ENCODE assay signal across 17 cellular contexts in the genomic region with DNA sequence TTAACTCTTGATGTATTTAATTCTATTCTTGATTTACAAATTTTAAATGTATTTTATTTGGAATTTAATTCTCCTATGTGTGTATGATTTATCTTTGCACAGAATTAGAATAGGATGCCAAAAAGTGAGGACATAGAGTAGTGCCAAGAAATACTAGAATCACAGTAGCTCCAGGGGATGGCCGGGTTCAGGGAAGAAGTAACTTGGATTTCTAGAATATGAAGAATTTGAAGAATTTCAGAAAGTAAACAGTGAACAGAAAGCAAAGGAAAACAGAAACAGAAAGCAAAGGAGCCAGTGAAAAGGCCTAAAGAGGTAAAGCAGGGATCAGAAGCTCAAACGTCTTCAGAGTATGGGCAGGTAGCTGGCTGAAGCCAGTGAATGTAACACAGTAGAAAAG.
DNase-seq lines count a peak whose midpoint lies in the region; ATAC-seq, FAIRE-seq and TF ChIP-seq lines count a peak whose summit lies in the region.
"Had no signal": no experiment of that assay in that cellular context is flagged by ENCODE, and none has a peak within 500 bp of the region (broad histone marks: within the 10 kb centered on the region; RNA-seq: fewer than 3 reads in every experiment).

No MANE protein-coding gene starts in this region.

- no peak overlapping the region for H3K4me2 ChIP-seq in astrocyte (ENCODE audit: low read length)
- H3K4me2 ChIP-seq: PC-9 had no signal

- H3K27me3 ChIP-seq in breast epithelium (peaks cover 0 to 3% of the 10 kb centered on the region in 2 donors), astrocyte (ENCODE audit: insufficient read depth, low read length) (no peaks in the 10 kb centered on the region), testis (no peaks in the 10 kb centered on the region)

- H3K27ac ChIP-seq in breast epithelium (no peak overlapping the region), astrocyte (ENCODE audit: low read depth, low read length) (no peak overlapping the region), testis (no peak overlapping the region)
- H3K27ac ChIP-seq: 22Rv1, C4-2B, PC-9 had no signal

- no peaks in the 10 kb centered on the region for H3K36me3 Mint-ChIP-seq in MCF 10A (ENCODE audit: insufficient read depth, unreplicated experiment)
- no peaks in the 10 kb centered on the region for H3K36me3 Mint-ChIP-seq in astrocyte (ENCODE audit: low read depth, unreplicated experiment)

- H3K4me3 Mint-ChIP-seq in MCF 10A (ENCODE audit: unreplicated experiment) (no peak overlapping the region), astrocyte (ENCODE audit: unreplicated experiment) (no peak overlapping the region)

- POLR2A ChIA-PET in MCF 10A (lab: Yijun Ruan, JAX): interaction anchor here (0.7 kb wide), 1 partner anchor 502 kb away, joined by 3 read pairs; no protein-coding TSS in a partner anchor

- DNase-seq in MCF 10A (ENCODE audit: unreplicated experiment): no peak
- no peak for DNase-seq in breast epithelium (ENCODE audit: low spot score in 2 of 2)
- no peak for DNase-seq in astrocyte (ENCODE audit: low read depth)
- DNase-seq in kidney glomerular epithelial cell (lab: John Stamatoyannopoulos, UW): peak; percentile 1
- no peak for DNase-seq in nucleus accumbens (lab: John Stamatoyannopoulos, UW)
- DNase-seq in testis: no peak
- DNase-seq in left ventricle myocardium superior: no peak
- DNase-seq: NCI-H2227 treated with DMSO at 0.1 percent for 48 hours; NCI-H526 treated with DMSO at 0.1 percent for 48 hours; NK-92 treated with Interleukin-12 subunit alpha and Interleukin-12 subunit beta, amount 100 ng/mL, for 24 hours; PC-9 had no signal

- H3K9me3 Mint-ChIP-seq in MCF 10A (ENCODE audit: unreplicated experiment): no peaks in the 10 kb centered on the region
- H3K9me3 Mint-ChIP-seq in astrocyte (ENCODE audit: unreplicated experiment): no peaks in the 10 kb centered on the region

- H3K27ac Mint-ChIP-seq in MCF 10A (ENCODE audit: low read depth, unreplicated experiment): peak overlapping the region; percentile 16
- H3K27ac Mint-ChIP-seq in astrocyte (ENCODE audit: unreplicated experiment): peak overlapping the region; percentile 43

- peaks cover 13% of the 10 kb centered on the region for H3K4me1 Mint-ChIP-seq in MCF 10A (ENCODE audit: insufficient read depth, unreplicated experiment)
- peaks cover 39% of the 10 kb centered on the region for H3K4me1 Mint-ChIP-seq in astrocyte (ENCODE audit: low read depth, unreplicated experiment)

- CTCF ChIA-PET in MCF 10A (lab: Yijun Ruan, JAX): no interaction called here

- H3K4me1 ChIP-seq in breast epithelium (no peaks in the 10 kb centered on the region), astrocyte (ENCODE audit: insufficient read depth, low read length) (peaks cover 5% of the 10 kb centered on the region), testis (no peaks in the 10 kb centered on the region)

- no peaks in the 10 kb centered on the region for H3K79me2 ChIP-seq in astrocyte (ENCODE audit: insufficient read depth, low read length)

- H3K27me3 Mint-ChIP-seq in MCF 10A (ENCODE audit: insufficient read depth, unreplicated experiment): peaks cover 69% of the 10 kb centered on the region
- no peaks in the 10 kb centered on the region for H3K27me3 Mint-ChIP-seq in astrocyte (ENCODE audit: low read depth, unreplicated experiment)

- H3K4me3 ChIP-seq in breast epithelium: no peak overlapping the region
- no peak overlapping the region for H3K4me3 ChIP-seq in astrocyte (ENCODE audit: insufficient read depth, low read depth, low read length)
- no peak overlapping the region for H3K4me3 ChIP-seq in testis
- H3K4me3 ChIP-seq: PC-9 had no signal

- H2AFZ ChIP-seq in astrocyte (ENCODE audit: low read depth, low read length): no peak overlapping the region
- H2AFZ ChIP-seq: PC-9 had no signal

- BruUV-seq in MCF 10A (replicated peaks; lab: Mats Ljungman, UMichigan): no TSS peak

- peak; percentile 49 for FAIRE-seq in astrocyte (lab: Jason Lieb, UNC)
- FAIRE-seq: G401.6, GM12891, GM19239 had no signal

- no peaks in the 10 kb centered on the region for H3K36me3 ChIP-seq in breast epithelium
- no peaks in the 10 kb centered on the region for H3K36me3 ChIP-seq in astrocyte (ENCODE audit: insufficient read depth, low read length)
- no peaks in the 10 kb centered on the region for H3K36me3 ChIP-seq in testis (ENCODE audit: low read depth, missing control alignments)

- TF ChIP-seq CTCF in MCF 10A (IDR thresholded peaks at IDR 0.05; ENCODE audit: unreplicated experiment) (no peak), breast epithelium (IDR thresholded peaks at IDR 0.05) (no peak), astrocyte (IDR thresholded peaks at IDR 0.05; ENCODE audit: insufficient read depth, low read depth, low read length) (no peak), testis (IDR thresholded peaks at IDR 0.05) (no peak)

- intact Hi-C loops in MCF 10A (cut with micrococcal nuclease): no loop called here
- intact Hi-C loops in breast epithelium (cut with DNase I; ENCODE audit: low total_unique reads): no loop called here
- intact Hi-C loops in testis (cut with DNase I; ENCODE audit: low total_unique reads): no loop called here
- intact Hi-C loops in left ventricle myocardium superior (cut with micrococcal nuclease): no loop called here

- H4K20me1 ChIP-seq in astrocyte (ENCODE audit: insufficient read depth, low read length): no peaks in the 10 kb centered on the region

- no peak for ATAC-seq in GM21526 (IDR thresholded peaks at IDR 0.05; ENCODE audit: low FRiP score, unreplicated experiment)
- ATAC-seq in left ventricle myocardium superior: no peak

- no peaks in the 10 kb centered on the region for H3K9me3 ChIP-seq in breast epithelium
- H3K9me3 ChIP-seq in astrocyte (ENCODE audit: insufficient read depth, low read depth, low read length): no peaks in the 10 kb centered on the region
- no peaks in the 10 kb centered on the region for H3K9me3 ChIP-seq in testis

- 26 to 35% methylated on average over 2 of the region's 2 CpGs for WGBS in testis, 2 donors

- H3K9ac ChIP-seq in astrocyte (ENCODE audit: low read length): no peak overlapping the region

- TF ChIP-seq POLR2A in breast epithelium (IDR thresholded peaks at IDR 0.05) (no peak), testis (IDR thresholded peaks at IDR 0.05) (no peak)
